1 cellular context compared by ENCODE assay signal in genomic region chr2:110476952-110477351, GRCh38. TPM values are rescaled to one million over a fixed set of nuclear protein-coding genes. Genes with fewer than 3 reads are reported as not detected.
"Had no signal": no experiment of that assay in that cellular context is flagged by ENCODE, and none has a peak within 500 bp of the region (broad histone marks: within the 10 kb centered on the region; RNA-seq: fewer than 3 reads in every experiment).

No MANE protein-coding gene starts in this region.

RNA-seq across cellular contexts. Expression of gene LIMS4, which starts 4.3 kb away (rescaled TPM):
- total RNA-seq: suprapubic skin had no signal
